8 cellular contexts compared by ENCODE assay signal in genomic region chr2:64751286-64752260, GRCh38.
DNase-seq lines count a peak whose midpoint lies in the region; ATAC-seq and TF ChIP-seq lines count a peak whose summit lies in the region.

No MANE protein-coding gene starts in this region.

- ATAC-seq in GM18508 (IDR thresholded peaks at IDR 0.05; ENCODE audit: insufficient read depth, unreplicated experiment) = peak; percentile 69
- ATAC-seq in HG02852 (IDR thresholded peaks at IDR 0.05; ENCODE audit: unreplicated experiment) = peak; percentile 80
- peak; percentile 94 for ATAC-seq in upper lobe of right lung

- H3K4me3 ChIP-seq in BE2C (ENCODE audit: low read depth, low read length) (peak overlapping the region; percentile 83), WI38 (ENCODE audit: low read depth, low read length) (peak overlapping the region; percentile 69), mononuclear cell (ENCODE audit: low read length) (peak overlapping the region; percentile 78), upper lobe of right lung (peak overlapping the region; percentile 73)

- H3K36me3 ChIP-seq in BE2C (no peaks in the 10 kb centered on the region), upper lobe of right lung (no peaks in the 10 kb centered on the region)

- peak; percentile 94 for DNase-seq in BE2C
- DNase-seq in NCI-H2029 (lab: John Stamatoyannopoulos, UW) = peak; percentile 100
- peak; percentile 81 for DNase-seq in epithelial cell of prostate (ENCODE audit: low read depth, low spot score)
- no peak for DNase-seq in upper lobe of right lung

- intact Hi-C loops in upper lobe of right lung (cut with DNase I) = no loop called here

- H3K27ac ChIP-seq in epithelial cell of prostate = peak overlapping the region; percentile 94
- H3K27ac ChIP-seq in upper lobe of right lung = peak overlapping the region; percentile 98

- H3K9me3 ChIP-seq in BE2C = no peaks in the 10 kb centered on the region
- no peaks in the 10 kb centered on the region for H3K9me3 ChIP-seq in mononuclear cell (ENCODE audit: low read depth, low read length)
- no peaks in the 10 kb centered on the region for H3K9me3 ChIP-seq in upper lobe of right lung

- H3K4me1 ChIP-seq in BE2C (peaks cover 4% of the 10 kb centered on the region; the same call in 1 of the 2 replicates), mononuclear cell (ENCODE audit: insufficient read depth, low read length) (peaks cover 23% of the 10 kb centered on the region), upper lobe of right lung (peaks cover 22% of the 10 kb centered on the region)

- TF ChIP-seq CTCF in BE2C (IDR thresholded peaks at IDR 0.05; ENCODE audit: low read depth, low read length) (0 out of 2 replicates have a peak, but pooled peaks have one; percentile 8), WI38 (IDR thresholded peaks at IDR 0.05; ENCODE audit: low read depth, low read length) (peak; percentile 38; the same call in 1 of the 2 replicates), upper lobe of right lung (IDR thresholded peaks at IDR 0.05) (peak; percentile 49)

- H3K27me3 ChIP-seq in BE2C = no peaks in the 10 kb centered on the region
- no peaks in the 10 kb centered on the region for H3K27me3 ChIP-seq in mononuclear cell (ENCODE audit: insufficient read depth, low read length)
- H3K27me3 ChIP-seq in upper lobe of right lung = no peaks in the 10 kb centered on the region
